In genomic region chr20:58402305-58402704, GRCh38 we compare ENCODE assay signal across 24 cellular contexts. TPM values are rescaled to one million over a fixed set of nuclear protein-coding genes. Genes with fewer than 3 reads are reported as not detected.
DNase-seq lines count a peak whose midpoint lies in the region; ATAC-seq and TF ChIP-seq lines count a peak whose summit lies in the region.
"Had no signal": no experiment of that assay in that cellular context is flagged by ENCODE, and none has a peak within 500 bp of the region (broad histone marks: within the 10 kb centered on the region; RNA-seq: fewer than 3 reads in every experiment).

No MANE protein-coding gene starts in this region.

- intact Hi-C loops in naive thymus-derived CD4-positive, alpha-beta T cell (cut with micrococcal nuclease): no loop called here
- intact Hi-C loops in dorsolateral prefrontal cortex (cut with DNase I): no loop called here
- intact Hi-C loops in Calu3 (cut with micrococcal nuclease; ENCODE audit: unreplicated experiment): no loop called here

- peak overlapping the region; percentile 24 for H3K27ac ChIP-seq in naive thymus-derived CD4-positive, alpha-beta T cell (ENCODE audit: low read depth, low read length)
- no peak overlapping the region for H3K27ac ChIP-seq in dorsolateral prefrontal cortex
- H3K27ac ChIP-seq: suprapubic skin, vagina had no signal

- peaks cover 25 to 47% of the 10 kb centered on the region in 2 donors for H3K4me1 ChIP-seq in naive thymus-derived CD4-positive, alpha-beta T cell (ENCODE audit: control insufficient read depth in 2 of 2, insufficient read depth in 2 of 2, low read length in 2 of 2)

- ATAC-seq in activated T-cell treated with anti-CD3 and anti-CD28 coated beads, Interleukin-2, amount 50 U/mL, for 4 hours: peak; percentile 39 to 46
- peak; percentile 59 for ATAC-seq in activated T-helper 17 cell treated with anti-CD3 and anti-CD28 coated beads, Interleukin-2, amount 50 U/mL, for 72 hours (replicated peaks)
- no peak for ATAC-seq in naive thymus-derived CD4-positive, alpha-beta T cell

- H3K36me3 Mint-ChIP-seq in activated T-cell treated with anti-CD3 and anti-CD28 coated beads, Interleukin-2, amount 50 U/mL, for 4 hours (ENCODE audit: insufficient read depth): peaks cover 6% of the 10 kb centered on the region
- H3K36me3 Mint-ChIP-seq in activated T-helper 17 cell treated with anti-CD3 and anti-CD28 coated beads, Interleukin-2, amount 50 U/mL, for 72 hours (ENCODE audit: low read depth): peaks cover 22% of the 10 kb centered on the region
- peaks cover 0 to 7% (median 0%) of the 10 kb centered on the region in 5 donors for H3K36me3 Mint-ChIP-seq in naive thymus-derived CD4-positive, alpha-beta T cell
- no peaks in the 10 kb centered on the region for H3K36me3 Mint-ChIP-seq in Calu3 (ENCODE audit: insufficient read depth, unreplicated experiment)
- H3K36me3 Mint-ChIP-seq: naive B cell had no signal

- no peak overlapping the region for H3K27ac Mint-ChIP-seq in activated T-helper 17 cell treated with anti-CD3 and anti-CD28 coated beads, Interleukin-2, amount 50 U/mL, for 72 hours
- no peak overlapping the region for H3K27ac Mint-ChIP-seq in naive thymus-derived CD4-positive, alpha-beta T cell
- no peak overlapping the region for H3K27ac Mint-ChIP-seq in Calu3 (ENCODE audit: unreplicated experiment)
- H3K27ac Mint-ChIP-seq: naive B cell had no signal

- no peaks in the 10 kb centered on the region for H3K27me3 ChIP-seq in naive thymus-derived CD4-positive, alpha-beta T cell (ENCODE audit: control insufficient read depth in 2 of 2, insufficient read depth in 2 of 2, low read length in 2 of 2)
- H3K27me3 ChIP-seq in dorsolateral prefrontal cortex: no peaks in the 10 kb centered on the region
- H3K27me3 ChIP-seq: spleen, suprapubic skin, vagina had no signal

- DNase-seq in activated T-cell treated with anti-CD3 and anti-CD28 coated beads, Interleukin-2, amount 50 U/mL, for 4 hours: no peak
- DNase-seq in activated T-cell treated with anti-CD3 and anti-CD28 coated beads, Interleukin-2, amount 50 U/mL, for 48 hours: no peak
- peak; percentile 38 for DNase-seq in GM12865 (ENCODE audit: low read depth)
- no peak for DNase-seq in naive thymus-derived CD4-positive, alpha-beta T cell
- no peak for DNase-seq in dorsolateral prefrontal cortex
- DNase-seq in Calu3: no peak
- DNase-seq in NCI-H1694 (lab: John Stamatoyannopoulos, UW): no peak
- DNase-seq: ACHN; activated CD8-positive, alpha-beta memory T cell treated with anti-CD3 and anti-CD28 coated beads, Interleukin-2, amount 50 U/mL, for 4 hours; aorta; DMS153; GF-D8; KG1; kidney glomerular epithelial cell; naive B cell; NCI-H2029; NCI-H446 treated with DMSO at 0.1 percent for 48 hours; RPMI8226; spleen; stimulated activated CD8-positive, alpha-beta memory T cell treated with anti-CD3 and anti-CD28 coated beads, Interleukin-4, amount 100 ng/mL, for 48 hours had no signal

- H3K9me3 Mint-ChIP-seq in activated T-cell treated with anti-CD3 and anti-CD28 coated beads, Interleukin-2, amount 50 U/mL, for 4 hours: no peaks in the 10 kb centered on the region
- H3K9me3 Mint-ChIP-seq in activated T-helper 17 cell treated with anti-CD3 and anti-CD28 coated beads, Interleukin-2, amount 50 U/mL, for 72 hours: no peaks in the 10 kb centered on the region
- H3K9me3 Mint-ChIP-seq in naive thymus-derived CD4-positive, alpha-beta T cell: no peaks in the 10 kb centered on the region
- H3K9me3 Mint-ChIP-seq in Calu3 (ENCODE audit: low read depth, unreplicated experiment): no peaks in the 10 kb centered on the region
- H3K9me3 Mint-ChIP-seq: central memory CD8-positive, alpha-beta T cell; naive B cell had no signal

- H3K27me3 Mint-ChIP-seq in activated T-cell treated with anti-CD3 and anti-CD28 coated beads, Interleukin-2, amount 50 U/mL, for 4 hours (ENCODE audit: low read depth): no peaks in the 10 kb centered on the region
- no peaks in the 10 kb centered on the region for H3K27me3 Mint-ChIP-seq in activated T-helper 17 cell treated with anti-CD3 and anti-CD28 coated beads, Interleukin-2, amount 50 U/mL, for 72 hours
- H3K27me3 Mint-ChIP-seq in naive thymus-derived CD4-positive, alpha-beta T cell: no peaks in the 10 kb centered on the region
- no peaks in the 10 kb centered on the region for H3K27me3 Mint-ChIP-seq in Calu3 (ENCODE audit: unreplicated experiment)
- H3K27me3 Mint-ChIP-seq: central memory CD8-positive, alpha-beta T cell; naive B cell had no signal

- TF ChIP-seq CTCF in GM12865 (IDR thresholded peaks at IDR 0.05; ENCODE audit: insufficient read depth, low read depth, low read length, missing control alignments) (no peak), dorsolateral prefrontal cortex (IDR thresholded peaks at IDR 0.05 in 54 of 56, conservative IDR thresholded peaks at IDR 0.05 in 2 of 56; ENCODE audit: low read depth in 1 of 56, partially characterized antibody in 56 of 56) (no peak), Calu3 (IDR thresholded peaks at IDR 0.05; ENCODE audit: unreplicated experiment) (no peak)

- CTCF ChIA-PET in naive thymus-derived CD4-positive, alpha-beta T cell (lab: Charles Lee): no interaction called here
- CTCF ChIA-PET in Calu3 (lab: Charles Lee): no interaction called here

- H3K4me3 Mint-ChIP-seq in activated T-cell treated with anti-CD3 and anti-CD28 coated beads, Interleukin-2, amount 50 U/mL, for 4 hours: no peak overlapping the region
- no peak overlapping the region for H3K4me3 Mint-ChIP-seq in activated T-helper 17 cell treated with anti-CD3 and anti-CD28 coated beads, Interleukin-2, amount 50 U/mL, for 72 hours
- no peak overlapping the region for H3K4me3 Mint-ChIP-seq in naive thymus-derived CD4-positive, alpha-beta T cell
- no peak overlapping the region for H3K4me3 Mint-ChIP-seq in Calu3 (ENCODE audit: low read depth, unreplicated experiment)
- H3K4me3 Mint-ChIP-seq: central memory CD8-positive, alpha-beta T cell; naive B cell had no signal

- BruUV-seq in Calu3 (replicated peaks; lab: Mats Ljungman, UMichigan): no TSS peak

- POLR2A ChIA-PET in naive thymus-derived CD4-positive, alpha-beta T cell (lab: Charles Lee): interaction anchor here (0.6 to 2.0 kb wide), 2 partner anchors 10 to 11 kb away, joined by 3 to 5 read pairs; no protein-coding TSS in a partner anchor

- H3K36me3 ChIP-seq in naive thymus-derived CD4-positive, alpha-beta T cell (ENCODE audit: control insufficient read depth in 2 of 3, insufficient read depth in 3 of 3, low read length in 3 of 3): no peaks in the 10 kb centered on the region
- H3K36me3 ChIP-seq: suprapubic skin, vagina had no signal

- peaks cover 33% of the 10 kb centered on the region for H3K4me1 Mint-ChIP-seq in activated T-cell treated with anti-CD3 and anti-CD28 coated beads, Interleukin-2, amount 50 U/mL, for 4 hours (ENCODE audit: low read depth)
- H3K4me1 Mint-ChIP-seq in activated T-helper 17 cell treated with anti-CD3 and anti-CD28 coated beads, Interleukin-2, amount 50 U/mL, for 72 hours: peaks cover 17% of the 10 kb centered on the region
- peaks cover 0 to 27% (median 16%) of the 10 kb centered on the region in 7 donors for H3K4me1 Mint-ChIP-seq in naive thymus-derived CD4-positive, alpha-beta T cell
- no peaks in the 10 kb centered on the region for H3K4me1 Mint-ChIP-seq in Calu3 (ENCODE audit: low read depth, unreplicated experiment)

- peak overlapping the region; percentile 11; the same call in 1 of the 2 replicates for H3K4me3 ChIP-seq in GM12865 (ENCODE audit: low read depth, low read length)
- H3K4me3 ChIP-seq in naive thymus-derived CD4-positive, alpha-beta T cell (ENCODE audit: low read length): no peak overlapping the region
- no peak overlapping the region for H3K4me3 ChIP-seq in dorsolateral prefrontal cortex
- H3K4me3 ChIP-seq: spleen, suprapubic skin, vagina had no signal

- no peaks in the 10 kb centered on the region for H3K9me3 ChIP-seq in naive thymus-derived CD4-positive, alpha-beta T cell (ENCODE audit: control insufficient read depth in 2 of 3, low read length in 3 of 3)
- H3K9me3 ChIP-seq: spleen, suprapubic skin, vagina had no signal

RNA-seq across cellular contexts. Expression of gene VAPB, which starts 13.3 kb away (rescaled TPM):
- 10 to 100 TPM; 34.8 to 39.1 (median 35.9) TPM for total RNA-seq in activated T-cell treated with anti-CD3 and anti-CD28 coated beads, Interleukin-2, amount 50 U/mL, for 4 hours
- 10 to 100 TPM; 43.2 to 48.2 TPM for total RNA-seq in activated T-helper 17 cell treated with anti-CD3 and anti-CD28 coated beads, Interleukin-2, amount 50 U/mL, for 72 hours
- 10 to 100 TPM; 23.0 to 37.0 (median 27.6) TPM for total RNA-seq in naive thymus-derived CD4-positive, alpha-beta T cell
- 10 to 100 TPM; 21.9 to 24.3 TPM for polyA plus RNA-seq in naive thymus-derived CD4-positive, alpha-beta T cell
- total RNA-seq in dorsolateral prefrontal cortex: 100 to 1,000 TPM in 45 of 120 experiments, 10 to 100 TPM in 75; 59.1 to 124 (median 96.7) TPM
- 82.4 and 92.7 TPM in 2 replicates for total RNA-seq in Calu3 (2022)
